In genomic region chr18:36411745-36412168, GRCh38 we compare ENCODE assay signal across 10 cellular contexts.
DNase-seq lines count a peak whose midpoint lies in the region; ATAC-seq and TF ChIP-seq lines count a peak whose summit lies in the region.
"Had no signal": no experiment of that assay in that cellular context is flagged by ENCODE, and none has a peak within 500 bp of the region (broad histone marks: within the 10 kb centered on the region; RNA-seq: fewer than 3 reads in every experiment).

No MANE protein-coding gene starts in this region.

- no peak overlapping the region for H2BK15ac ChIP-seq in mesendoderm (replicated peaks; ENCODE audit: low read depth)

- H3K23ac ChIP-seq in mesendoderm (ENCODE audit: low read length), result no peak overlapping the region

- H3K9me3 ChIP-seq in left lung, result no peaks in the 10 kb centered on the region
- H3K9me3 ChIP-seq: upper lobe of right lung had no signal

- H3K36me3 Mint-ChIP-seq in WTC11, result no peaks in the 10 kb centered on the region
- no peaks in the 10 kb centered on the region for H3K36me3 Mint-ChIP-seq in activated naive CD8-positive, alpha-beta T cell treated with anti-CD3 and anti-CD28 coated beads for 36 hours

- no peaks in the 10 kb centered on the region for H3K27me3 ChIP-seq in mesendoderm (ENCODE audit: insufficient read depth, low read length, poor library complexity)
- H3K27me3 ChIP-seq in left lung, result no peaks in the 10 kb centered on the region
- H3K27me3 ChIP-seq: upper lobe of right lung had no signal

- H3K79me2 ChIP-seq in mesendoderm (ENCODE audit: control insufficient read depth, insufficient read depth, low read length), result no peaks in the 10 kb centered on the region
- H3K79me2 ChIP-seq: parathyroid adenoma had no signal

- no peaks in the 10 kb centered on the region for H3K36me3 ChIP-seq in mesendoderm (ENCODE audit: control insufficient read depth, insufficient read depth, low read length)
- no peaks in the 10 kb centered on the region for H3K36me3 ChIP-seq in left lung
- H3K36me3 ChIP-seq: upper lobe of right lung had no signal

- DNase-seq in ELR (ENCODE audit: low read depth) (peak; percentile 76), Kasumi-1 (lab: John Stamatoyannopoulos, UW) (peak; percentile 17 to 20), WTC11 (ENCODE audit: low spot score) (peak; percentile 73), mesendoderm (peak; percentile 88), left lobe of liver (ENCODE audit: low spot score) (no peak), left lung (no peak), NCI-H187 (lab: John Stamatoyannopoulos, UW) (no peak)
- DNase-seq in activated naive CD8-positive, alpha-beta T cell treated with anti-CD3 and anti-CD28 coated beads for 36 hours, result no peak
- DNase-seq: upper lobe of right lung had no signal

- H3K4me1 ChIP-seq in mesendoderm (ENCODE audit: control insufficient read depth, low read depth, low read length) (no peaks in the 10 kb centered on the region), left lung (no peaks in the 10 kb centered on the region)
- H3K4me1 ChIP-seq: parathyroid adenoma, upper lobe of right lung had no signal

- peaks cover 3% of the 10 kb centered on the region for H3K4me1 Mint-ChIP-seq in WTC11
- no peaks in the 10 kb centered on the region for H3K4me1 Mint-ChIP-seq in activated naive CD8-positive, alpha-beta T cell treated with anti-CD3 and anti-CD28 coated beads for 36 hours

- no peak overlapping the region for H3K27ac Mint-ChIP-seq in WTC11
- H3K27ac Mint-ChIP-seq in activated naive CD8-positive, alpha-beta T cell treated with anti-CD3 and anti-CD28 coated beads for 36 hours, result no peak overlapping the region

- no peak overlapping the region for H3K56ac ChIP-seq in mesendoderm (ENCODE audit: low read length)

- H3K9ac ChIP-seq in mesendoderm (ENCODE audit: low read length), result no peak overlapping the region
- H3K9ac ChIP-seq: parathyroid adenoma had no signal

- ATAC-seq in WTC11, result peak; percentile 92
- no peak for ATAC-seq in left lobe of liver
- ATAC-seq in left lung, result no peak
- ATAC-seq: upper lobe of right lung had no signal

- no peak overlapping the region for H3K4ac ChIP-seq in mesendoderm (ENCODE audit: low read depth, low read length)

- no peak overlapping the region for H3K18ac ChIP-seq in mesendoderm (ENCODE audit: low read length)

- H3K27me3 Mint-ChIP-seq in WTC11 (ENCODE audit: low read depth), result no peaks in the 10 kb centered on the region
- H3K27me3 Mint-ChIP-seq in activated naive CD8-positive, alpha-beta T cell treated with anti-CD3 and anti-CD28 coated beads for 36 hours, result peaks cover 3% of the 10 kb centered on the region

- TF ChIP-seq CTCF in WTC11 (IDR thresholded peaks at IDR 0.05), result peak; percentile 31
- no peak for TF ChIP-seq CTCF in left lung (IDR thresholded peaks at IDR 0.05)

- WGBS in mesendoderm (ENCODE audit: extremely low coverage, insufficient coverage, low lambda C conversion rate), result no CpG with 5 or more reads among the region's 3 CpGs

- H3K4me3 ChIP-seq in mesendoderm (ENCODE audit: low read length), result no peak overlapping the region
- H3K4me3 ChIP-seq in left lung, result no peak overlapping the region
- H3K4me3 ChIP-seq: upper lobe of right lung had no signal

- peak overlapping the region; percentile 78 for H4K5ac ChIP-seq in mesendoderm (ENCODE audit: low read length)

- CTCF ChIA-PET in WTC11 (lab: Charles Lee), result interaction anchor here (0.6 to 2.7 kb wide), 40 partner anchors 9 to 1025 kb away, joined by 3 to 26 read pairs (median 4); partner anchors contain the start of genes FHOD3 and RPRD1A

- H4K8ac ChIP-seq in mesendoderm (ENCODE audit: low read depth, low read length), result no peak overlapping the region

- H3K4me2 ChIP-seq in mesendoderm (ENCODE audit: low read length), result no peak overlapping the region

- no peak overlapping the region for H2BK120ac ChIP-seq in mesendoderm (ENCODE audit: low read depth, low read length)

- H3K79me1 ChIP-seq in mesendoderm (ENCODE audit: low read length), result no peaks in the 10 kb centered on the region

- no peak overlapping the region for H2BK5ac ChIP-seq in mesendoderm (ENCODE audit: low read length)

- intact Hi-C loops in left lung (cut with DNase I), result no loop called here

- POLR2A ChIA-PET in WTC11 (lab: Charles Lee), result no interaction called here

- H3K27ac ChIP-seq in mesendoderm (ENCODE audit: low read depth, low read length) (no peak overlapping the region), left lung (no peak overlapping the region)
- H3K27ac ChIP-seq: parathyroid adenoma, upper lobe of right lung had no signal

- no peak overlapping the region for H2AK5ac ChIP-seq in mesendoderm (ENCODE audit: low read length)

- H3K4me3 Mint-ChIP-seq in WTC11, result no peak overlapping the region
- no peak overlapping the region for H3K4me3 Mint-ChIP-seq in activated naive CD8-positive, alpha-beta T cell treated with anti-CD3 and anti-CD28 coated beads for 36 hours

- peaks cover 4% of the 10 kb centered on the region; the same call in 1 of the 2 replicates for H3K9me3 Mint-ChIP-seq in WTC11
- no peaks in the 10 kb centered on the region for H3K9me3 Mint-ChIP-seq in activated naive CD8-positive, alpha-beta T cell treated with anti-CD3 and anti-CD28 coated beads for 36 hours

TF ChIP-seq in WTC11, 78 proteins besides CTCF, POLR2A, EP300 and RAD21:
- no peak for TF ChIP-seq ZNF317 (CRISPR knock-in tag; IDR thresholded peaks at IDR 0.05; ENCODE audit: borderline replicate concordance, low read depth)
- TF ChIP-seq ZNF396 (CRISPR knock-in tag; IDR thresholded peaks at IDR 0.05; ENCODE audit: borderline replicate concordance), result peak; percentile 91; the same call in 1 of the 2 replicates
- TF ChIP-seq TEAD1 (CRISPR knock-in tag; IDR thresholded peaks at IDR 0.05), result no peak
- TF ChIP-seq ZSCAN18 (CRISPR knock-in tag; IDR thresholded peaks at IDR 0.05), result peak; percentile 91
- TF ChIP-seq ZNF532 (CRISPR knock-in tag; IDR thresholded peaks at IDR 0.05; ENCODE audit: borderline replicate concordance), result peak; percentile 38; the same call in 1 of the 2 replicates
- peak; percentile 59; the same call in 1 of the 2 replicates for TF ChIP-seq AR (CRISPR knock-in tag; IDR thresholded peaks at IDR 0.05)
- TF ChIP-seq ZNF423 (CRISPR knock-in tag; IDR thresholded peaks at IDR 0.05), result peak; percentile 23; the same call in 1 of the 2 replicates

Comparison
In these comparisons a context has a peak if more than half of its experiments do, and no peak if none do; other contexts are left out.
1. DNase-seq: peak in ELR (single experiment), Kasumi-1 (2 of 2), WTC11 (single experiment) and mesendoderm (single experiment); none in left lobe of liver (single experiment), left lung (0 of 2), NCI-H187 (0 of 2) and activated naive CD8-positive, alpha-beta T cell treated with anti-CD3 and anti-CD28 coated beads for 36 hours (single experiment).